In genomic region chr11:82980292-82980691, GRCh38 we compare ENCODE assay signal across 11 cellular contexts.
DNase-seq lines count a peak whose midpoint lies in the region; TF ChIP-seq lines count a peak whose summit lies in the region.
"Had no signal": no experiment of that assay in that cellular context is flagged by ENCODE, and none has a peak within 500 bp of the region (broad histone marks: within the 10 kb centered on the region; RNA-seq: fewer than 3 reads in every experiment).

No MANE protein-coding gene starts in this region.

- H3K27ac Mint-ChIP-seq in chondrocyte (ENCODE audit: unreplicated experiment) = peak overlapping the region; percentile 88

- H3K36me3 Mint-ChIP-seq in chondrocyte (ENCODE audit: low read depth) = peaks cover 20% of the 10 kb centered on the region

- H3K9me3 Mint-ChIP-seq in chondrocyte (ENCODE audit: low read depth) = no peaks in the 10 kb centered on the region
- H3K9me3 Mint-ChIP-seq: natural killer cell treated with Interleukin-12 subunit alpha and Interleukin-12 subunit beta and Interleukin-15 and Interleukin-18, amount 100 ng/mL, for 72 hours had no signal

- H3K79me2 ChIP-seq in osteoblast (ENCODE audit: insufficient read depth, low read length) = no peaks in the 10 kb centered on the region
- H3K79me2 ChIP-seq: hepatocyte had no signal

- peaks cover 47% of the 10 kb centered on the region for H3K4me1 Mint-ChIP-seq in chondrocyte (ENCODE audit: low read depth)

- TF ChIP-seq POLR2A in prostate gland (IDR thresholded peaks at IDR 0.05) = no peak

- CTCF ChIA-PET in BJ (lab: Yijun Ruan, JAX) = interaction anchor here (1.0 to 1.1 kb wide), 3 partner anchors 15 to 113 kb away, joined by 3 to 5 read pairs (median 3); no protein-coding TSS in a partner anchor

- peak overlapping the region; percentile 83 for H3K27ac ChIP-seq in osteoblast (ENCODE audit: low read depth, low read length)
- no peak overlapping the region for H3K27ac ChIP-seq in prostate gland
- H3K27ac ChIP-seq: hepatocyte had no signal

- H3K27me3 ChIP-seq in BJ (ENCODE audit: control insufficient read depth, insufficient read depth, low read length) (no peaks in the 10 kb centered on the region), osteoblast (ENCODE audit: insufficient read depth, low read length) (no peaks in the 10 kb centered on the region), prostate gland (replicated peaks; ENCODE audit: insufficient read depth) (no peaks in the 10 kb centered on the region)
- H3K27me3 ChIP-seq: hepatocyte had no signal

- H3K9me3 ChIP-seq in osteoblast (ENCODE audit: low read depth, low read length) (no peaks in the 10 kb centered on the region), prostate gland (no peaks in the 10 kb centered on the region)

- H3K4me3 Mint-ChIP-seq in chondrocyte (ENCODE audit: unreplicated experiment) = no peak overlapping the region

- intact Hi-C loops in prostate gland (cut with DNase I) = loop anchor here (10.0 kb wide), 1 partner anchor 85 kb away; no protein-coding TSS in a partner anchor

- H4K20me1 ChIP-seq in osteoblast (ENCODE audit: insufficient read depth, low read length) = no peaks in the 10 kb centered on the region

- DNase-seq in BJ (ENCODE audit: low read depth) (peak; percentile 62), M059J (ENCODE audit: low read depth) (peak; percentile 89), chondrocyte (ENCODE audit: low spot score) (no peak), osteoblast (ENCODE audit: insufficient read length, low spot score, missing footprints) (peak; percentile 69), prostate gland (ENCODE audit: low spot score) (no peak), C1 segment of cervical spinal cord (lab: John Stamatoyannopoulos, UW) (no peak)
- DNase-seq in effector CD8-positive, alpha-beta T cell (lab: John Stamatoyannopoulos, UW) = no peak
- no peak for DNase-seq in activated effector memory CD4-positive, alpha-beta T cell treated with anti-CD3 and anti-CD28 coated beads, Interleukin-2, amount 50 U/mL, for 16 hours
- DNase-seq: stimulated activated CD4-positive, alpha-beta T cell treated with anti-CD3 and anti-CD28 coated beads, Interleukin-4, amount 100 ng/mL, for 4 hours had no signal

- H3K4me1 ChIP-seq in osteoblast (ENCODE audit: insufficient read depth, low read length) (peaks cover 31% of the 10 kb centered on the region), prostate gland (replicated peaks) (no peaks in the 10 kb centered on the region)

- TF ChIP-seq CTCF in BJ (IDR thresholded peaks at IDR 0.05; ENCODE audit: insufficient read depth, low read depth, low read length) (no peak), chondrocyte (IDR thresholded peaks at IDR 0.05) (no peak), osteoblast (IDR thresholded peaks at IDR 0.05; ENCODE audit: extremely low read depth, low read depth, low read length) (no peak), prostate gland (IDR thresholded peaks at IDR 0.05) (no peak)

- no peak overlapping the region for H2AFZ ChIP-seq in osteoblast (ENCODE audit: low read length)
- H2AFZ ChIP-seq: hepatocyte had no signal

- no peak overlapping the region for H3K4me3 ChIP-seq in BJ (ENCODE audit: low read depth, low read length)
- H3K4me3 ChIP-seq in osteoblast (ENCODE audit: insufficient read depth, low read length) = no peak overlapping the region
- H3K4me3 ChIP-seq in prostate gland = no peak overlapping the region
- H3K4me3 ChIP-seq: hepatocyte had no signal

- peaks cover 4% of the 10 kb centered on the region; the same call in 1 of the 2 replicates for H3K36me3 ChIP-seq in BJ (ENCODE audit: control insufficient read depth, insufficient read depth, low read length)
- H3K36me3 ChIP-seq in osteoblast (ENCODE audit: insufficient read depth, low read length) = peaks cover 20% of the 10 kb centered on the region
- H3K36me3 ChIP-seq in prostate gland = no peaks in the 10 kb centered on the region

- H3K27me3 Mint-ChIP-seq in chondrocyte (ENCODE audit: low read depth) = no peaks in the 10 kb centered on the region
- H3K27me3 Mint-ChIP-seq: natural killer cell treated with Interleukin-12 subunit alpha and Interleukin-12 subunit beta and Interleukin-15 and Interleukin-18, amount 100 ng/mL, for 72 hours had no signal

- H3K4me2 ChIP-seq in osteoblast (ENCODE audit: insufficient read depth, low read length) = peak overlapping the region; percentile 1
- H3K4me2 ChIP-seq: hepatocyte had no signal

- POLR2A ChIA-PET in BJ (lab: Charles Lee) = interaction anchor here (0.9 kb wide), 1 partner anchor 177 kb away, joined by 4 read pairs; the partner anchor contains the start of gene PCF11

Comparison
In these comparisons a context has a peak if more than half of its experiments do, and no peak if none do; other contexts are left out.
1. DNase-seq: peak in BJ (single experiment), M059J (single experiment) and osteoblast (single experiment); none in chondrocyte (single experiment), prostate gland (single experiment), C1 segment of cervical spinal cord (0 of 14), effector CD8-positive, alpha-beta T cell (single experiment) and activated effector memory CD4-positive, alpha-beta T cell treated with anti-CD3 and anti-CD28 coated beads, Interleukin-2, amount 50 U/mL, for 16 hours (single experiment).